In the genomic region with DNA sequence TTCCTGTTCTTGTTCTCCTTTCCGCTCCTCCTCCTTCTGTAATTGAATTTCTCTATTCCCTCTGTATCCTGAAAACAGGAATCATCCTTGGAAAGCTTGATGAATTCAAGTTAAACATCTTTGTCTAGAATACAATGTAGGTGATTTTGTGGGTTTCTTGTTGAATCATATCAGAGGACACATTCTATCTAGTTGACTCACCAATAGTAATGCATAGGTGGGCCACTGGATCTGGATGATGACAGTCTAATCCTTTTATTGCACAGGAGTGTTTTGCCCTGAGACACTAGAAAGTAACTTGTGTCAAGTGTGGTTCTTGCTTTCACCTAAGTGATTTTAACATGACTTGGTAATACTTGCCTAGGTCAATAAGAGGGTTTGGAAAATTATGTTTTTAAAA, we compare ENCODE assay signal across 18 cellular contexts.
DNase-seq lines count a peak whose midpoint lies in the region; ATAC-seq, FAIRE-seq and TF ChIP-seq lines count a peak whose summit lies in the region.
"Had no signal": no experiment of that assay in that cellular context is flagged by ENCODE, and none has a peak within 500 bp of the region (broad histone marks: within the 10 kb centered on the region; RNA-seq: fewer than 3 reads in every experiment).

No MANE protein-coding gene starts in this region.

- H3K4me3 ChIP-seq in astrocyte (ENCODE audit: insufficient read depth, low read depth, low read length) (no peak overlapping the region), kidney epithelial cell (ENCODE audit: low read depth, low read length) (no peak overlapping the region)
- H3K4me3 ChIP-seq: BLaER1, SK-N-MC had no signal

- no peak overlapping the region for H3K4me3 Mint-ChIP-seq in astrocyte (ENCODE audit: unreplicated experiment)
- H3K4me3 Mint-ChIP-seq in activated CD8-positive, alpha-beta T cell treated with anti-CD3 and anti-CD28 coated beads, Interleukin-2, amount 10 ng/mL, durations not matched to agents 7 days and 5 days: no peak overlapping the region
- H3K4me3 Mint-ChIP-seq: CD8-positive, alpha-beta T cell had no signal

- TF ChIP-seq CTCF in astrocyte (IDR thresholded peaks at IDR 0.05; ENCODE audit: insufficient read depth, low read depth, low read length) (no peak), kidney epithelial cell (IDR thresholded peaks at IDR 0.05; ENCODE audit: insufficient read depth, low read length, poor library complexity, severe bottlenecking) (no peak)

- POLR2A ChIA-PET in activated CD8-positive, alpha-beta T cell treated with anti-CD3 and anti-CD28 coated beads, Interleukin-2, amount 10 ng/mL, durations not matched to agents 7 days and 5 days (lab: Charles Lee): no interaction called here

- DNase-seq in ELR (ENCODE audit: low read depth) (peak; percentile 49), LoVo (ENCODE audit: low spot score) (peak; percentile 2), astrocyte (ENCODE audit: low read depth) (peak; percentile 18), kidney epithelial cell (ENCODE audit: low read depth) (peak; percentile 2)
- DNase-seq in activated CD8-positive, alpha-beta T cell treated with anti-CD3 and anti-CD28 coated beads, Interleukin-2, amount 10 ng/mL, durations not matched to agents 7 days and 5 days: no peak
- DNase-seq: CD8-positive, alpha-beta T cell; DMS79 treated with DMSO at 0.1 percent for 48 hours; Karpas-422; NCI-H187; NCI-H446; NCI-H69; Right ventricle myocardium superior had no signal

- ATAC-seq in activated CD8-positive, alpha-beta T cell treated with anti-CD3 and anti-CD28 coated beads, Interleukin-2, amount 10 ng/mL, durations not matched to agents 7 days and 5 days: no peak
- ATAC-seq in esophagus mucosa (no peak), HG03175 (IDR thresholded peaks at IDR 0.05; ENCODE audit: unreplicated experiment) (no peak)
- ATAC-seq: CD8-positive, alpha-beta T cell had no signal

- H3K9ac ChIP-seq in astrocyte (ENCODE audit: low read length): no peak overlapping the region
- H3K9ac ChIP-seq: BLaER1 had no signal

- H3K9me3 Mint-ChIP-seq in astrocyte (ENCODE audit: unreplicated experiment): no peaks in the 10 kb centered on the region
- H3K9me3 Mint-ChIP-seq in activated CD8-positive, alpha-beta T cell treated with anti-CD3 and anti-CD28 coated beads, Interleukin-2, amount 10 ng/mL, durations not matched to agents 7 days and 5 days (ENCODE audit: insufficient read depth): no peaks in the 10 kb centered on the region

- H3K4me1 Mint-ChIP-seq in astrocyte (ENCODE audit: low read depth, unreplicated experiment): peaks cover 2% of the 10 kb centered on the region
- no peaks in the 10 kb centered on the region for H3K4me1 Mint-ChIP-seq in activated CD8-positive, alpha-beta T cell treated with anti-CD3 and anti-CD28 coated beads, Interleukin-2, amount 10 ng/mL, durations not matched to agents 7 days and 5 days (ENCODE audit: low read depth)

- no peaks in the 10 kb centered on the region for H3K79me2 ChIP-seq in astrocyte (ENCODE audit: insufficient read depth, low read length)

- no peaks in the 10 kb centered on the region for H3K4me1 ChIP-seq in astrocyte (ENCODE audit: insufficient read depth, low read length)
- H3K4me1 ChIP-seq: BLaER1 had no signal

- no peak overlapping the region for H2AFZ ChIP-seq in astrocyte (ENCODE audit: low read depth, low read length)

- FAIRE-seq in astrocyte (lab: Jason Lieb, UNC): peak; percentile 65
- FAIRE-seq: A204.1, G401.6 had no signal

- no peak overlapping the region for H3K27ac ChIP-seq in astrocyte (ENCODE audit: low read depth, low read length)
- H3K27ac ChIP-seq: BLaER1, SK-N-MC had no signal

- H3K9me3 ChIP-seq in astrocyte (ENCODE audit: insufficient read depth, low read depth, low read length): no peaks in the 10 kb centered on the region
- H3K9me3 ChIP-seq: BLaER1 had no signal

- CTCF ChIA-PET in activated CD8-positive, alpha-beta T cell treated with anti-CD3 and anti-CD28 coated beads, Interleukin-2, amount 10 ng/mL, durations not matched to agents 7 days and 5 days (lab: Charles Lee): no interaction called here

- H3K27me3 Mint-ChIP-seq in astrocyte (ENCODE audit: low read depth, unreplicated experiment): no peaks in the 10 kb centered on the region
- H3K27me3 Mint-ChIP-seq in activated CD8-positive, alpha-beta T cell treated with anti-CD3 and anti-CD28 coated beads, Interleukin-2, amount 10 ng/mL, durations not matched to agents 7 days and 5 days (ENCODE audit: low read depth): no peaks in the 10 kb centered on the region

- no peaks in the 10 kb centered on the region for H3K36me3 Mint-ChIP-seq in astrocyte (ENCODE audit: low read depth, unreplicated experiment)
- H3K36me3 Mint-ChIP-seq in activated CD8-positive, alpha-beta T cell treated with anti-CD3 and anti-CD28 coated beads, Interleukin-2, amount 10 ng/mL, durations not matched to agents 7 days and 5 days (ENCODE audit: low read depth): no peaks in the 10 kb centered on the region
- H3K36me3 Mint-ChIP-seq: CD8-positive, alpha-beta T cell had no signal

- H3K4me2 ChIP-seq in astrocyte (ENCODE audit: low read length): no peak overlapping the region
- H3K4me2 ChIP-seq: BLaER1 had no signal

- H3K27me3 ChIP-seq in astrocyte (ENCODE audit: insufficient read depth, low read length) (no peaks in the 10 kb centered on the region), kidney epithelial cell (ENCODE audit: control insufficient read depth, insufficient read depth, low read length) (no peaks in the 10 kb centered on the region)
- H3K27me3 ChIP-seq: BLaER1 had no signal

- H3K27ac Mint-ChIP-seq in astrocyte (ENCODE audit: unreplicated experiment): peak overlapping the region; percentile 22
- H3K27ac Mint-ChIP-seq in activated CD8-positive, alpha-beta T cell treated with anti-CD3 and anti-CD28 coated beads, Interleukin-2, amount 10 ng/mL, durations not matched to agents 7 days and 5 days: no peak overlapping the region
- H3K27ac Mint-ChIP-seq: CD8-positive, alpha-beta T cell had no signal

- no peaks in the 10 kb centered on the region for H4K20me1 ChIP-seq in astrocyte (ENCODE audit: insufficient read depth, low read length)
- H4K20me1 ChIP-seq: BLaER1 had no signal

- H3K36me3 ChIP-seq in astrocyte (ENCODE audit: insufficient read depth, low read length) (no peaks in the 10 kb centered on the region), kidney epithelial cell (ENCODE audit: control insufficient read depth, insufficient read depth, low read length) (no peaks in the 10 kb centered on the region)
- H3K36me3 ChIP-seq: BLaER1 had no signal
